1 cellular context compared by ENCODE assay signal in the genomic region with DNA sequence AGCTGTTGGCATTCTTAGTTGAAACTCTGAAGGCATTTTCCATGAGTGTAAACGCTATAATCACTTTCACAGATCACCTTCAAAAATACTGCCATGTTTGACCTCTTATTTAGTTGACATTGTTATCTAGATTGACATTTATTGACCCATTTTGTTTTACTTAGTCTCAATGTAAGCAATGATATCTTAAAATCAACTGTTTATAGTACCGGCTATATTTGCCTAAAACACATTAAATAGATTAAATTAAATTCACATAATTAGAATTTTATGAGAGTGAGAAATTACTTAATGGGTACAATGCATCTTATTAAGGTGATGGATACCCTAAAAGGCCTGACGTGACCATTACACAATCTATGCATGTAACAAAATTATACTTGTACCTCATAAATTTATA.
TF ChIP-seq lines count a peak whose summit lies in the region.

No MANE protein-coding gene starts in this region.

TF ChIP-seq in HEK293, 187 proteins besides CTCF, POLR2A, EP300 and RAD21 (continued from another document):
- TF ChIP-seq, protein P1, sequence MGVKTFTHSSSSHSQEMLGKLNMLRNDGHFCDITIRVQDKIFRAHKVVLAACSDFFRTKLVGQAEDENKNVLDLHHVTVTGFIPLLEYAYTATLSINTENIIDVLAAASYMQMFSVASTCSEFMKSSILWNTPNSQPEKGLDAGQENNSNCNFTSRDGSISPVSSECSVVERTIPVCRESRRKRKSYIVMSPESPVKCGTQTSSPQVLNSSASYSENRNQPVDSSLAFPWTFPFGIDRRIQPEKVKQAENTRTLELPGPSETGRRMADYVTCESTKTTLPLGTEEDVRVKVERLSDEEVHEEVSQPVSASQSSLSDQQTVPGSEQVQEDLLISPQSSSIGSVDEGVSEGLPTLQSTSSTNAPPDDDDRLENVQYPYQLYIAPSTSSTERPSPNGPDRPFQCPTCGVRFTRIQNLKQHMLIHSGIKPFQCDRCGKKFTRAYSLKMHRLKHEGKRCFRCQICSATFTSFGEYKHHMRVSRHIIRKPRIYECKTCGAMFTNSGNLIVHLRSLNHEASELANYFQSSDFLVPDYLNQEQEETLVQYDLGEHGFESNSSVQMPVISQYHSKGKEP (tag by site-specific recombination; IDR thresholded peaks at IDR 0.05), result 0 out of 2 replicates have a peak, but pooled peaks have one; percentile 46
- TF ChIP-seq ZNF423 (tag by site-specific recombination; IDR thresholded peaks at IDR 0.05), result no peak
- peak; percentile 94 for TF ChIP-seq TCF7L2 (IDR thresholded peaks at IDR 0.05; ENCODE audit: borderline replicate concordance, low read depth, low read length)
